In the genomic region with DNA sequence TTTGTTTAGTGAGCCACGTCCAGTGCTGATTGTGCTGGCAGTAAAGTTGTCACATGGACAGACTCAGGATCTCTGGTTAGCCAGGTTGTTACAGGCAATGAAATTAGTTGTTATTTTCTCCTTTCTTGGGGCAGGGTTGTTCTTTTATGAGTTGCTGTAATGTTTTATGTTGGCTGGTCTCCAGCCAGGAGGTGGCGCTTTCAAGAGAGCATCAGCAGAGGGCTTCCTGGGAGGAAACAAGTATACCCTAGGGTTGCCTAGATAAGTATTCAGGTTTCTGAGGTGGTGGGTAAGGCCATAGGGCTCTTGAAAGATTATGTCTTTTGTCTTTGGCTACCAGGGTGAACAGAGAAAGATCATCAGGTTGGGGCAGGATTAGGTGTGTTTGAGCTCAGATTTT, we compare ENCODE assay signal across 1 cellular context.
TF ChIP-seq lines count a peak whose summit lies in the region.

No MANE protein-coding gene starts in this region.

TF ChIP-seq in GM23338, 12 proteins besides CTCF, POLR2A, EP300 and RAD21 (continued from another document):
- no peak for TF ChIP-seq ZNF462 (CRISPR knock-in tag; IDR thresholded peaks at IDR 0.05)
- TF ChIP-seq NANOG (IDR thresholded peaks at IDR 0.05; ENCODE audit: borderline replicate concordance) = no peak
- TF ChIP-seq, protein P1, sequence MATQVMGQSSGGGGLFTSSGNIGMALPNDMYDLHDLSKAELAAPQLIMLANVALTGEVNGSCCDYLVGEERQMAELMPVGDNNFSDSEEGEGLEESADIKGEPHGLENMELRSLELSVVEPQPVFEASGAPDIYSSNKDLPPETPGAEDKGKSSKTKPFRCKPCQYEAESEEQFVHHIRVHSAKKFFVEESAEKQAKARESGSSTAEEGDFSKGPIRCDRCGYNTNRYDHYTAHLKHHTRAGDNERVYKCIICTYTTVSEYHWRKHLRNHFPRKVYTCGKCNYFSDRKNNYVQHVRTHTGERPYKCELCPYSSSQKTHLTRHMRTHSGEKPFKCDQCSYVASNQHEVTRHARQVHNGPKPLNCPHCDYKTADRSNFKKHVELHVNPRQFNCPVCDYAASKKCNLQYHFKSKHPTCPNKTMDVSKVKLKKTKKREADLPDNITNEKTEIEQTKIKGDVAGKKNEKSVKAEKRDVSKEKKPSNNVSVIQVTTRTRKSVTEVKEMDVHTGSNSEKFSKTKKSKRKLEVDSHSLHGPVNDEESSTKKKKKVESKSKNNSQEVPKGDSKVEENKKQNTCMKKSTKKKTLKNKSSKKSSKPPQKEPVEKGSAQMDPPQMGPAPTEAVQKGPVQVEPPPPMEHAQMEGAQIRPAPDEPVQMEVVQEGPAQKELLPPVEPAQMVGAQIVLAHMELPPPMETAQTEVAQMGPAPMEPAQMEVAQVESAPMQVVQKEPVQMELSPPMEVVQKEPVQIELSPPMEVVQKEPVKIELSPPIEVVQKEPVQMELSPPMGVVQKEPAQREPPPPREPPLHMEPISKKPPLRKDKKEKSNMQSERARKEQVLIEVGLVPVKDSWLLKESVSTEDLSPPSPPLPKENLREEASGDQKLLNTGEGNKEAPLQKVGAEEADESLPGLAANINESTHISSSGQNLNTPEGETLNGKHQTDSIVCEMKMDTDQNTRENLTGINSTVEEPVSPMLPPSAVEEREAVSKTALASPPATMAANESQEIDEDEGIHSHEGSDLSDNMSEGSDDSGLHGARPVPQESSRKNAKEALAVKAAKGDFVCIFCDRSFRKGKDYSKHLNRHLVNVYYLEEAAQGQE (IDR thresholded peaks at IDR 0.05; ENCODE audit: unreplicated experiment) = no peak
